In genomic region chr15:60580068-60580467, GRCh38 we compare ENCODE assay signal across 17 cellular contexts.
DNase-seq lines count a peak whose midpoint lies in the region; ATAC-seq, FAIRE-seq and TF ChIP-seq lines count a peak whose summit lies in the region.
"Had no signal": no experiment of that assay in that cellular context is flagged by ENCODE, and none has a peak within 500 bp of the region (broad histone marks: within the 10 kb centered on the region; RNA-seq: fewer than 3 reads in every experiment).

No MANE protein-coding gene starts in this region.

- peaks cover 1% of the 10 kb centered on the region; the same call in 1 of the 2 replicates for H3K36me3 ChIP-seq in Caco-2 (ENCODE audit: control insufficient read depth, insufficient read depth, low read length)
- H3K36me3 ChIP-seq in KMS-11 (ENCODE audit: insufficient read depth), result no peaks in the 10 kb centered on the region
- H3K36me3 ChIP-seq in body of pancreas (replicated peaks in 1 of 2; ENCODE audit: insufficient read depth in 1 of 2, low read depth in 2 of 2), result no peaks in the 10 kb centered on the region
- H3K36me3 ChIP-seq: ovary had no signal

- no peak for TF ChIP-seq POLR2A in body of pancreas (IDR thresholded peaks at IDR 0.05)

- POLR2A ChIA-PET in Caco-2 (lab: Charles Lee), result interaction anchor here (1.0 kb wide), 1 partner anchor 12 kb away, joined by 3 read pairs; no protein-coding TSS in a partner anchor

- no peak for FAIRE-seq in D721Med (lab: Jason Lieb, UNC)
- FAIRE-seq: endometrium, GM12892 had no signal

- H3K4me3 Mint-ChIP-seq in Caco-2 (ENCODE audit: unreplicated experiment), result no peak overlapping the region
- peak overlapping the region; percentile 89 for H3K4me3 Mint-ChIP-seq in natural killer cell treated with Interleukin-12 subunit alpha and Interleukin-12 subunit beta and Interleukin-15 and Interleukin-18, amount 100 ng/mL, for 72 hours

- ATAC-seq in body of pancreas, result peak; percentile 59
- ATAC-seq in natural killer cell treated with Interleukin-12 subunit alpha and Interleukin-12 subunit beta and Interleukin-15 and Interleukin-18, amount 100 ng/mL, for 72 hours, result no peak
- ATAC-seq in left cardiac atrium, result no peak
- ATAC-seq in HG03378 (IDR thresholded peaks at IDR 0.05; ENCODE audit: unreplicated experiment), result no peak

- H3K9me3 Mint-ChIP-seq in Caco-2 (ENCODE audit: unreplicated experiment), result no peaks in the 10 kb centered on the region
- H3K9me3 Mint-ChIP-seq in natural killer cell treated with Interleukin-12 subunit alpha and Interleukin-12 subunit beta and Interleukin-15 and Interleukin-18, amount 100 ng/mL, for 72 hours, result no peaks in the 10 kb centered on the region

- peaks cover 90% of the 10 kb centered on the region for H3K79me2 ChIP-seq in KMS-11 (ENCODE audit: insufficient read depth, low read depth)

- intact Hi-C loops in Caco-2 (cut with micrococcal nuclease; ENCODE audit: unreplicated experiment) (loop anchor here (1.0 kb wide), 2 partner anchors 11 to 28 kb away; no protein-coding TSS in a partner anchor), body of pancreas (cut with DNase I) (loop anchor here (10.0 kb wide), 1 partner anchor 335 kb away; no protein-coding TSS in a partner anchor), left cardiac atrium (cut with DNase I) (loop anchor here in 1 of 2 donors (5.0 to 10.0 kb wide), 2 partner anchors 337 to 475 kb away; no protein-coding TSS in a partner anchor)

- H3K27me3 Mint-ChIP-seq in Caco-2 (ENCODE audit: insufficient read depth, unreplicated experiment), result no peaks in the 10 kb centered on the region
- no peaks in the 10 kb centered on the region for H3K27me3 Mint-ChIP-seq in natural killer cell treated with Interleukin-12 subunit alpha and Interleukin-12 subunit beta and Interleukin-15 and Interleukin-18, amount 100 ng/mL, for 72 hours

- H3K27me3 ChIP-seq in Caco-2 (replicated peaks; ENCODE audit: control insufficient read depth, insufficient read depth, low read length) (no peaks in the 10 kb centered on the region), KMS-11 (ENCODE audit: insufficient read depth, low read depth) (no peaks in the 10 kb centered on the region), body of pancreas (no peaks in the 10 kb centered on the region)
- H3K27me3 ChIP-seq: ovary had no signal

- H4K20me1 ChIP-seq in KMS-11 (ENCODE audit: insufficient read depth), result no peaks in the 10 kb centered on the region; the same call in 1 of the 2 replicates

- no TSS peak for BruUV-seq in Caco-2 (replicated peaks; lab: Mats Ljungman, UMichigan)

- CTCF ChIA-PET in Caco-2 (lab: Charles Lee), result interaction anchor here (0.5 kb wide), 1 partner anchor 183 kb away, joined by 3 read pairs; no protein-coding TSS in a partner anchor

- peak overlapping the region; percentile 97 for H3K4me2 ChIP-seq in KMS-11

- no peak overlapping the region for H3K9ac ChIP-seq in KMS-11

- TF ChIP-seq CTCF in Caco-2 (IDR thresholded peaks at IDR 0.05; ENCODE audit: insufficient read depth in 1 of 2, low read depth in 1 of 2, low read length in 1 of 2, severe bottlenecking in 1 of 2, unreplicated experiment in 1 of 2), result no peak
- TF ChIP-seq CTCF in KMS-11 (conservative IDR thresholded peaks at IDR 0.05; ENCODE audit: low read depth, low read length), result no peak
- TF ChIP-seq CTCF in body of pancreas (IDR thresholded peaks at IDR 0.05), result no peak
- no peak for TF ChIP-seq CTCF in D721Med (IDR thresholded peaks at IDR 0.05; ENCODE audit: insufficient read depth, missing control alignments)

- no peak overlapping the region for H3K4me3 ChIP-seq in Caco-2 (ENCODE audit: low read depth, low read length)
- no peak overlapping the region for H3K4me3 ChIP-seq in KMS-11 (IDR thresholded peaks at IDR 0.05; ENCODE audit: insufficient read depth, low read depth, low read length)
- no peak overlapping the region for H3K4me3 ChIP-seq in body of pancreas
- H3K4me3 ChIP-seq: ovary, smooth muscle cell had no signal

- no peak overlapping the region for H2AFZ ChIP-seq in KMS-11 (ENCODE audit: low read depth)

- H3K4me1 ChIP-seq in Caco-2 (peaks cover 48% of the 10 kb centered on the region), KMS-11 (ENCODE audit: low read depth, poor library complexity, severe bottlenecking) (peaks cover 93% of the 10 kb centered on the region), body of pancreas (peaks cover 62% of the 10 kb centered on the region)

- peaks cover 13% of the 10 kb centered on the region for H3K36me3 Mint-ChIP-seq in Caco-2 (ENCODE audit: insufficient read depth, unreplicated experiment)
- H3K36me3 Mint-ChIP-seq in natural killer cell treated with Interleukin-12 subunit alpha and Interleukin-12 subunit beta and Interleukin-15 and Interleukin-18, amount 100 ng/mL, for 72 hours, result peaks cover 10% of the 10 kb centered on the region

- no peaks in the 10 kb centered on the region for H3K9me3 ChIP-seq in Caco-2
- H3K9me3 ChIP-seq in body of pancreas, result no peaks in the 10 kb centered on the region
- H3K9me3 ChIP-seq: ovary had no signal

- peak overlapping the region; percentile 3 for H3K27ac Mint-ChIP-seq in Caco-2 (ENCODE audit: unreplicated experiment)
- peak overlapping the region; percentile 91 to 94 for H3K27ac Mint-ChIP-seq in natural killer cell treated with Interleukin-12 subunit alpha and Interleukin-12 subunit beta and Interleukin-15 and Interleukin-18, amount 100 ng/mL, for 72 hours

- H3K4me1 Mint-ChIP-seq in Caco-2 (ENCODE audit: low read depth, unreplicated experiment), result peaks cover 38% of the 10 kb centered on the region
- peaks cover 69 to 81% of the 10 kb centered on the region in 2 donors for H3K4me1 Mint-ChIP-seq in natural killer cell treated with Interleukin-12 subunit alpha and Interleukin-12 subunit beta and Interleukin-15 and Interleukin-18, amount 100 ng/mL, for 72 hours (ENCODE audit: low read depth in 2 of 2)

- H3K27ac ChIP-seq in KMS-11 (0 out of 2 replicates have a peak overlapping the region, but pooled peaks have one; percentile 84), body of pancreas (peak overlapping the region in 2 of 4 donors; percentile 30 to 47)
- H3K27ac ChIP-seq: C4-2B, ovary had no signal

- DNase-seq in Caco-2 (no peak), body of pancreas (no peak), left cardiac atrium (no peak), hippocampal formation (lab: John Stamatoyannopoulos, UW) (no peak), D721Med (ENCODE audit: insufficient read length, low spot score) (no peak)
- DNase-seq in natural killer cell treated with Interleukin-12 subunit alpha and Interleukin-12 subunit beta and Interleukin-15 and Interleukin-18, amount 100 ng/mL, for 72 hours (ENCODE audit: low spot score), result no peak
- DNase-seq: H7, islet precursor cell, ovary, SHP77, T-helper 9 cell had no signal
